In genomic region chr3:30657914-30658313, GRCh38 we compare ENCODE assay signal across 8 cellular contexts.
DNase-seq lines count a peak whose midpoint lies in the region; ATAC-seq, FAIRE-seq and TF ChIP-seq lines count a peak whose summit lies in the region.

No MANE protein-coding gene starts in this region.

- peaks cover 65% of the 10 kb centered on the region; the same call in 1 of the 2 replicates for H4K20me1 ChIP-seq in BLaER1
- H4K20me1 ChIP-seq in KMS-11 (ENCODE audit: insufficient read depth): no peaks in the 10 kb centered on the region

- H3K4me2 ChIP-seq in BLaER1: peak overlapping the region; percentile 79
- H3K4me2 ChIP-seq in KMS-11: peak overlapping the region; percentile 44

- H3K27me3 ChIP-seq in BLaER1 (no peaks in the 10 kb centered on the region), KMS-11 (ENCODE audit: insufficient read depth, low read depth) (no peaks in the 10 kb centered on the region)
- H3K27me3 ChIP-seq in effector memory CD4-positive, alpha-beta T cell (replicated peaks; ENCODE audit: control insufficient read depth, insufficient read depth, low read length, poor library complexity, severe bottlenecking): no peaks in the 10 kb centered on the region

- peak overlapping the region; percentile 87 for H3K27ac ChIP-seq in BLaER1
- H3K27ac ChIP-seq in KMS-11: no peak overlapping the region
- peak overlapping the region; percentile 90 for H3K27ac ChIP-seq in effector memory CD4-positive, alpha-beta T cell (ENCODE audit: insufficient read depth, low read length, poor library complexity, severe bottlenecking)
- peak overlapping the region in 18 of 21 experiments; percentile 7 to 92 (median 70) for H3K27ac ChIP-seq in skin epidermis

- H3K9ac ChIP-seq in BLaER1: peak overlapping the region; percentile 62
- H3K9ac ChIP-seq in KMS-11: no peak overlapping the region

- FAIRE-seq in D721Med (lab: Jason Lieb, UNC) (no peak), HTR-8/SVneo (lab: Jason Lieb, UNC) (no peak)

- ATAC-seq in GM21528 (IDR thresholded peaks at IDR 0.05; ENCODE audit: low FRiP score, unreplicated experiment): peak; percentile 26

- peak in 1 of 3 donors; percentile 26 for DNase-seq in effector memory CD4-positive, alpha-beta T cell
- no peak for DNase-seq in D721Med (ENCODE audit: insufficient read length, low spot score)
- no peak for DNase-seq in HTR-8/SVneo (ENCODE audit: insufficient read length, low spot score)
- no peak for DNase-seq in activated effector memory CD4-positive, alpha-beta T cell treated with Interleukin-2 at 50 U/mL for 16 hours

- peak overlapping the region; percentile 23; the same call in 1 of the 2 replicates for H3K4me3 ChIP-seq in BLaER1
- no peak overlapping the region for H3K4me3 ChIP-seq in KMS-11 (IDR thresholded peaks at IDR 0.05; ENCODE audit: insufficient read depth, low read depth, low read length)
- no peak overlapping the region for H3K4me3 ChIP-seq in effector memory CD4-positive, alpha-beta T cell (ENCODE audit: insufficient read depth, low read depth, low read length, poor library complexity, severe bottlenecking)
- H3K4me3 ChIP-seq in skin epidermis: no peak overlapping the region

- peaks cover 79% of the 10 kb centered on the region for H3K36me3 ChIP-seq in BLaER1
- no peaks in the 10 kb centered on the region for H3K36me3 ChIP-seq in KMS-11 (ENCODE audit: insufficient read depth)
- peaks cover 8% of the 10 kb centered on the region for H3K36me3 ChIP-seq in effector memory CD4-positive, alpha-beta T cell (ENCODE audit: control insufficient read depth, insufficient read depth, low read length)

- H3K4me1 ChIP-seq in BLaER1: peaks cover 100% of the 10 kb centered on the region
- H3K4me1 ChIP-seq in KMS-11 (ENCODE audit: low read depth, poor library complexity, severe bottlenecking): peaks cover 82% of the 10 kb centered on the region
- peaks cover 79% of the 10 kb centered on the region for H3K4me1 ChIP-seq in effector memory CD4-positive, alpha-beta T cell (ENCODE audit: control insufficient read depth, insufficient read depth, low read length, poor library complexity, severe bottlenecking)

- H3K79me2 ChIP-seq in KMS-11 (ENCODE audit: insufficient read depth, low read depth): no peaks in the 10 kb centered on the region

- TF ChIP-seq CTCF in KMS-11 (conservative IDR thresholded peaks at IDR 0.05; ENCODE audit: low read depth, low read length) (no peak), D721Med (IDR thresholded peaks at IDR 0.05; ENCODE audit: insufficient read depth, missing control alignments) (no peak)

- no peak overlapping the region for H2AFZ ChIP-seq in KMS-11 (ENCODE audit: low read depth)

- H3K9me3 ChIP-seq in BLaER1: no peaks in the 10 kb centered on the region
- no peaks in the 10 kb centered on the region for H3K9me3 ChIP-seq in effector memory CD4-positive, alpha-beta T cell (ENCODE audit: control insufficient read depth, low read length)
